ENCODE assay signal across 14 cellular contexts in genomic region chr5:16808936-16809815, GRCh38.
DNase-seq lines count a peak whose midpoint lies in the region; ATAC-seq and TF ChIP-seq lines count a peak whose summit lies in the region.
"Had no signal": no experiment of that assay in that cellular context is flagged by ENCODE, and none has a peak within 500 bp of the region (broad histone marks: within the 10 kb centered on the region; RNA-seq: fewer than 3 reads in every experiment).

No MANE protein-coding gene starts in this region.

- ATAC-seq in HG03097 (IDR thresholded peaks at IDR 0.05; ENCODE audit: low FRiP score, unreplicated experiment) (no peak), HG03135 (IDR thresholded peaks at IDR 0.05; ENCODE audit: unreplicated experiment) (no peak)
- ATAC-seq: CD8-positive, alpha-beta T cell; T-cell had no signal

- peaks cover 0 to 2% (median 0%) of the 10 kb centered on the region in 8 donors for H3K9me3 Mint-ChIP-seq in CD4-positive, alpha-beta memory T cell
- H3K9me3 Mint-ChIP-seq: activated naive CD8-positive, alpha-beta T cell treated with anti-CD3 and anti-CD28 coated beads, Interleukin-2, amount 10 ng/mL, durations not matched to agents 7 days and 5 days; CD8-positive, alpha-beta T cell; T-cell had no signal

- no peak overlapping the region for H3K4me3 Mint-ChIP-seq in CD4-positive, alpha-beta memory T cell
- H3K4me3 Mint-ChIP-seq: activated naive CD8-positive, alpha-beta T cell treated with anti-CD3 and anti-CD28 coated beads, Interleukin-2, amount 10 ng/mL, durations not matched to agents 7 days and 5 days; CD8-positive, alpha-beta T cell; T-cell had no signal

- peak overlapping the region; percentile 28 to 63 (median 58) for H3K27ac ChIP-seq in thyroid gland
- H3K27ac ChIP-seq in CD4-positive, alpha-beta memory T cell (ENCODE audit: low read depth, low read length), result no peak overlapping the region
- H3K27ac ChIP-seq: Peyer's patch had no signal

- 70% methylated on average over 17 of the region's 17 CpGs for WGBS in thyroid gland, 2 donors

- no peak overlapping the region for H3K27ac Mint-ChIP-seq in CD4-positive, alpha-beta memory T cell
- H3K27ac Mint-ChIP-seq: activated naive CD8-positive, alpha-beta T cell treated with anti-CD3 and anti-CD28 coated beads, Interleukin-2, amount 10 ng/mL, durations not matched to agents 7 days and 5 days; CD8-positive, alpha-beta T cell; T-cell had no signal

- no peaks in the 10 kb centered on the region for H3K27me3 ChIP-seq in thyroid gland
- no peaks in the 10 kb centered on the region for H3K27me3 ChIP-seq in CD4-positive, alpha-beta memory T cell (ENCODE audit: insufficient read depth, low read length)
- H3K27me3 ChIP-seq: Peyer's patch had no signal

- intact Hi-C loops in thyroid gland (cut with DNase I), result no loop called here
- intact Hi-C loops in CD4-positive, alpha-beta memory T cell (cut with micrococcal nuclease), result no loop called here

- POLR2A ChIA-PET in CD4-positive, alpha-beta memory T cell (lab: Charles Lee; ENCODE audit: partially characterized antibody), result no interaction called here

- peaks cover 0 to 2% of the 10 kb centered on the region in 2 donors for H3K27me3 Mint-ChIP-seq in CD4-positive, alpha-beta memory T cell

- no peak for TF ChIP-seq CTCF in thyroid gland (IDR thresholded peaks at IDR 0.05)

- CTCF ChIA-PET in CD4-positive, alpha-beta memory T cell (lab: Charles Lee; ENCODE audit: partially characterized antibody), result no interaction called here

- H3K36me3 Mint-ChIP-seq in CD4-positive, alpha-beta memory T cell, result no peaks in the 10 kb centered on the region
- H3K36me3 Mint-ChIP-seq: activated naive CD8-positive, alpha-beta T cell treated with anti-CD3 and anti-CD28 coated beads, Interleukin-2, amount 10 ng/mL, durations not matched to agents 7 days and 5 days; CD8-positive, alpha-beta T cell; T-cell had no signal

- H3K4me1 Mint-ChIP-seq in CD4-positive, alpha-beta memory T cell, result peaks cover 0 to 5% (median 3%) of the 10 kb centered on the region in 4 donors
- H3K4me1 Mint-ChIP-seq: activated naive CD8-positive, alpha-beta T cell treated with anti-CD3 and anti-CD28 coated beads, Interleukin-2, amount 10 ng/mL, durations not matched to agents 7 days and 5 days had no signal

- H3K4me3 ChIP-seq in thyroid gland (replicated peaks in 1 of 3), result no peak overlapping the region
- H3K4me3 ChIP-seq in CD4-positive, alpha-beta memory T cell (ENCODE audit: low read length in 2 of 2), result no peak overlapping the region
- H3K4me3 ChIP-seq: Peyer's patch had no signal

- H3K36me3 ChIP-seq in thyroid gland, result no peaks in the 10 kb centered on the region
- H3K36me3 ChIP-seq in CD4-positive, alpha-beta memory T cell (ENCODE audit: insufficient read depth, low read length), result no peaks in the 10 kb centered on the region
- H3K36me3 ChIP-seq: Peyer's patch had no signal

- peak; percentile 34 for DNase-seq in NCI-H146 treated with DMSO at 0.1 percent for 48 hours (lab: John Stamatoyannopoulos, UW; ENCODE audit: unreplicated experiment)
- DNase-seq in dedifferentiated amniotic fluid mesenchymal stem cell (ENCODE audit: extremely low spot score), result peak; percentile 37
- DNase-seq in mesenteric fat pad (ENCODE audit: low spot score), result peak; percentile 64
- DNase-seq in thyroid gland, result peak; percentile 31 to 44
- DNase-seq in stimulated activated CD4-positive, alpha-beta T cell treated with anti-CD3 and anti-CD28 coated beads, Interleukin-15, amount 100 ng/mL, for 24 hours, result no peak
- DNase-seq in CD4-positive, alpha-beta memory T cell, result no peak
- DNase-seq: activated CD4-positive, CD25-positive, alpha-beta regulatory T cell treated with anti-CD3 and anti-CD28 coated beads, Interleukin-2, amount 50 U/mL, for 72 hours; activated naive CD8-positive, alpha-beta T cell treated with anti-CD3 and anti-CD28 coated beads, Interleukin-2, amount 10 ng/mL, durations not matched to agents 7 days and 5 days; CD8-positive, alpha-beta T cell; NCI-H526; Peyer's patch; T-cell had no signal

- H3K9me3 ChIP-seq in thyroid gland, result no peaks in the 10 kb centered on the region
- no peaks in the 10 kb centered on the region for H3K9me3 ChIP-seq in CD4-positive, alpha-beta memory T cell (ENCODE audit: control insufficient read depth in 1 of 2, low read length in 2 of 2)
- H3K9me3 ChIP-seq: Peyer's patch had no signal

- H3K4me1 ChIP-seq in thyroid gland, result peaks cover 19 to 40% of the 10 kb centered on the region in 2 donors
- H3K4me1 ChIP-seq in CD4-positive, alpha-beta memory T cell (ENCODE audit: insufficient read depth, low read length), result no peaks in the 10 kb centered on the region

- TF ChIP-seq POLR2A in thyroid gland (IDR thresholded peaks at IDR 0.05), result no peak

Comparison
In these comparisons a context has a peak if more than half of its experiments do, and no peak if none do; other contexts are left out.
1. DNase-seq: peak in NCI-H146 treated with DMSO at 0.1 percent for 48 hours (single experiment), dedifferentiated amniotic fluid mesenchymal stem cell (single experiment), mesenteric fat pad (single experiment) and thyroid gland (2 of 2); none in stimulated activated CD4-positive, alpha-beta T cell treated with anti-CD3 and anti-CD28 coated beads, Interleukin-15, amount 100 ng/mL, for 24 hours (single experiment) and CD4-positive, alpha-beta memory T cell (0 of 5).